Comparison of ENCODE assay signal across 24 cellular contexts in genomic region chr1:101613549-101613948, GRCh38.
"Had no signal": no experiment of that assay in that cellular context is flagged by ENCODE, and none has a peak within 500 bp of the region (broad histone marks: within the 10 kb centered on the region; RNA-seq: fewer than 3 reads in every experiment).

No MANE protein-coding gene starts in this region.

- H3K9me3 ChIP-seq: pancreas had no signal

- DNase-seq: activated CD4-positive, alpha-beta T cell treated with anti-CD3 and anti-CD28 coated beads for 1 hour; activated CD8-positive, alpha-beta memory T cell treated with anti-CD3 and anti-CD28 coated beads for 24 hours; activated CD8-positive, alpha-beta memory T cell treated with anti-CD3 and anti-CD28 coated beads, Interleukin-2, amount 50 U/mL, for 48 hours; activated effector memory CD4-positive, alpha-beta T cell treated with Interleukin-2 at 50 U/mL for 16 hours; activated naive CD4-positive, alpha-beta T cell treated with anti-CD3 and anti-CD28 coated beads, Interleukin-2, amount 50 U/mL, for 16 hours; activated T-cell treated with anti-CD3 and anti-CD28 coated beads, Interleukin-2, amount 50 U/mL, for 48 hours; aorta; effector memory CD8-positive, alpha-beta T cell; head of caudate nucleus; kidney; left lung; mucosa of descending colon; naive thymus-derived CD8-positive, alpha-beta T cell; pancreas; stimulated activated CD4-positive, alpha-beta T cell treated with anti-CD3 and anti-CD28 coated beads, Interleukin-12 subunit alpha, Interleukin-12 subunit beta, amount 100 ng/mL, for 4 hours; stimulated activated CD4-positive, alpha-beta T cell treated with anti-CD3 and anti-CD28 coated beads, Interleukin-1b, Interleukin-23, amount 100 ng/mL, for 48 hours; stimulated activated naive CD8-positive, alpha-beta T cell treated with anti-CD3 and anti-CD28 coated beads, Interleukin-15, Interleukin-2, amounts not matched to agents 100 U/mL and 50 U/mL, for 24 hours; T-helper 17 cell; uterus; WERI-Rb-1 had no signal

- FAIRE-seq: pancreas had no signal

- H3K4me1 ChIP-seq: breast epithelium, left lung, pancreas, tibial nerve, uterus had no signal

- H3K27ac ChIP-seq: breast epithelium, epithelial cell of prostate, left lung, pancreas, tibial nerve, uterus, WERI-Rb-1 had no signal

- H3K27me3 ChIP-seq: breast epithelium, left lung, pancreas, tibial nerve, uterus had no signal

- H3K4me1 Mint-ChIP-seq: memory B cell; naive thymus-derived CD8-positive, alpha-beta T cell; T-helper 17 cell had no signal

- H3K27me3 Mint-ChIP-seq: memory B cell, T-helper 17 cell had no signal

- ATAC-seq: effector memory CD8-positive, alpha-beta T cell; left lung; mucosa of descending colon; naive thymus-derived CD8-positive, alpha-beta T cell; pancreas; stimulated activated naive CD8-positive, alpha-beta T cell treated with anti-CD3 and anti-CD28 coated beads, Interleukin-15, Interleukin-2, amounts not matched to agents 100 U/mL and 50 U/mL, for 24 hours; T-helper 17 cell had no signal

- H3K36me3 ChIP-seq: breast epithelium, left lung, pancreas, tibial nerve, uterus, WERI-Rb-1 had no signal

- H3K4me3 ChIP-seq: breast epithelium, left lung, mucosa of descending colon, pancreas, tibial nerve, uterus had no signal

- H3K4me3 Mint-ChIP-seq: effector memory CD8-positive, alpha-beta T cell; memory B cell; naive thymus-derived CD8-positive, alpha-beta T cell; T-helper 17 cell had no signal

- H3K27ac Mint-ChIP-seq: effector memory CD8-positive, alpha-beta T cell; memory B cell; naive thymus-derived CD8-positive, alpha-beta T cell; T-helper 17 cell had no signal
